ENCODE assay signal across 1 cellular context in genomic region chr19:1243768-1244692, GRCh38.
A peak's percentile ranks its signal among the peaks of the same experiment; 100 is the strongest.
TF ChIP-seq lines count a peak whose summit lies in the region.

No MANE protein-coding gene starts in this region.

TF ChIP-seq in K562, 482 proteins besides CTCF, POLR2A, EP300 and RAD21 (continued from another document and continues in another):
- TF ChIP-seq ATF6 (CRISPR knock-in tag; IDR thresholded peaks at IDR 0.05) (no peak), XRCC3 (IDR thresholded peaks at IDR 0.05) (no peak), ETV1 (tag; conservative IDR thresholded peaks at IDR 0.05; ENCODE audit: low read depth) (no peak), ID3 (CRISPR knock-in tag; IDR thresholded peaks at IDR 0.05) (no peak), ID3 (tag; IDR thresholded peaks at IDR 0.05) (0 out of 2 replicates have a peak, but pooled peaks have one; percentile 36), DEAF1 (CRISPR knock-in tag; IDR thresholded peaks at IDR 0.05) (peak; percentile 78), OTX1 (CRISPR knock-in tag; IDR thresholded peaks at IDR 0.05) (no peak), HMGN3 (IDR thresholded peaks at IDR 0.05; ENCODE audit: borderline replicate concordance, extremely low read depth, insufficient read length, low read depth, low read length) (peak; percentile 40), SMAD3 (CRISPR knock-in tag; conservative IDR thresholded peaks at IDR 0.05) (no peak), ZC3H4 (CRISPR knock-in tag; IDR thresholded peaks at IDR 0.05; ENCODE audit: borderline replicate concordance) (no peak), SP1 (CRISPR knock-in tag; IDR thresholded peaks at IDR 0.05) (peak; percentile 71), ZMIZ1 (IDR thresholded peaks at IDR 0.05; ENCODE audit: low read depth in 2 of 2, low read length in 2 of 2) (0 out of 4 replicates have a peak, but pooled peaks of 1 of the 2 experiments have one; percentile 49), CEBPB (tag; IDR thresholded peaks at IDR 0.05) (peak; percentile 77), ELF2 (CRISPR knock-in tag; IDR thresholded peaks at IDR 0.05) (no peak), NR2C1 (IDR thresholded peaks at IDR 0.05) (no peak), NR2C1 (tag; IDR thresholded peaks at IDR 0.05) (no peak), PREB (CRISPR knock-in tag; IDR thresholded peaks at IDR 0.05) (no peak), ZNF436 (CRISPR knock-in tag; IDR thresholded peaks at IDR 0.05) (no peak), ZBTB40 (IDR thresholded peaks at IDR 0.05) (no peak), ZBTB40 (CRISPR knock-in tag; IDR thresholded peaks at IDR 0.05) (no peak), CCNT2 (IDR thresholded peaks at IDR 0.05; ENCODE audit: borderline replicate concordance, extremely low read depth, insufficient read length, low read depth, low read length) (peak; percentile 58), NR4A1 (CRISPR knock-in tag; IDR thresholded peaks at IDR 0.05) (no peak), NR4A1 (tag; IDR thresholded peaks at IDR 0.05) (0 out of 2 replicates have a peak, but pooled peaks have one; percentile 19), ZNF707 (CRISPR knock-in tag; conservative IDR thresholded peaks at IDR 0.05) (no peak), GTF2F1 (IDR thresholded peaks at IDR 0.05; ENCODE audit: low read depth, low read length) (peak; percentile 16; the same call in 1 of the 2 replicates)
- TF ChIP-seq, protein P1, sequence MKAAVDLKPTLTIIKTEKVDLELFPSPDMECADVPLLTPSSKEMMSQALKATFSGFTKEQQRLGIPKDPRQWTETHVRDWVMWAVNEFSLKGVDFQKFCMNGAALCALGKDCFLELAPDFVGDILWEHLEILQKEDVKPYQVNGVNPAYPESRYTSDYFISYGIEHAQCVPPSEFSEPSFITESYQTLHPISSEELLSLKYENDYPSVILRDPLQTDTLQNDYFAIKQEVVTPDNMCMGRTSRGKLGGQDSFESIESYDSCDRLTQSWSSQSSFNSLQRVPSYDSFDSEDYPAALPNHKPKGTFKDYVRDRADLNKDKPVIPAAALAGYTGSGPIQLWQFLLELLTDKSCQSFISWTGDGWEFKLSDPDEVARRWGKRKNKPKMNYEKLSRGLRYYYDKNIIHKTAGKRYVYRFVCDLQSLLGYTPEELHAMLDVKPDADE (conservative IDR thresholded peaks at IDR 0.05; ENCODE audit: control insufficient read depth, low read depth, low read length) = peak; percentile 73; the same call in 1 of the 2 replicates
- TF ChIP-seq, protein P2, sequence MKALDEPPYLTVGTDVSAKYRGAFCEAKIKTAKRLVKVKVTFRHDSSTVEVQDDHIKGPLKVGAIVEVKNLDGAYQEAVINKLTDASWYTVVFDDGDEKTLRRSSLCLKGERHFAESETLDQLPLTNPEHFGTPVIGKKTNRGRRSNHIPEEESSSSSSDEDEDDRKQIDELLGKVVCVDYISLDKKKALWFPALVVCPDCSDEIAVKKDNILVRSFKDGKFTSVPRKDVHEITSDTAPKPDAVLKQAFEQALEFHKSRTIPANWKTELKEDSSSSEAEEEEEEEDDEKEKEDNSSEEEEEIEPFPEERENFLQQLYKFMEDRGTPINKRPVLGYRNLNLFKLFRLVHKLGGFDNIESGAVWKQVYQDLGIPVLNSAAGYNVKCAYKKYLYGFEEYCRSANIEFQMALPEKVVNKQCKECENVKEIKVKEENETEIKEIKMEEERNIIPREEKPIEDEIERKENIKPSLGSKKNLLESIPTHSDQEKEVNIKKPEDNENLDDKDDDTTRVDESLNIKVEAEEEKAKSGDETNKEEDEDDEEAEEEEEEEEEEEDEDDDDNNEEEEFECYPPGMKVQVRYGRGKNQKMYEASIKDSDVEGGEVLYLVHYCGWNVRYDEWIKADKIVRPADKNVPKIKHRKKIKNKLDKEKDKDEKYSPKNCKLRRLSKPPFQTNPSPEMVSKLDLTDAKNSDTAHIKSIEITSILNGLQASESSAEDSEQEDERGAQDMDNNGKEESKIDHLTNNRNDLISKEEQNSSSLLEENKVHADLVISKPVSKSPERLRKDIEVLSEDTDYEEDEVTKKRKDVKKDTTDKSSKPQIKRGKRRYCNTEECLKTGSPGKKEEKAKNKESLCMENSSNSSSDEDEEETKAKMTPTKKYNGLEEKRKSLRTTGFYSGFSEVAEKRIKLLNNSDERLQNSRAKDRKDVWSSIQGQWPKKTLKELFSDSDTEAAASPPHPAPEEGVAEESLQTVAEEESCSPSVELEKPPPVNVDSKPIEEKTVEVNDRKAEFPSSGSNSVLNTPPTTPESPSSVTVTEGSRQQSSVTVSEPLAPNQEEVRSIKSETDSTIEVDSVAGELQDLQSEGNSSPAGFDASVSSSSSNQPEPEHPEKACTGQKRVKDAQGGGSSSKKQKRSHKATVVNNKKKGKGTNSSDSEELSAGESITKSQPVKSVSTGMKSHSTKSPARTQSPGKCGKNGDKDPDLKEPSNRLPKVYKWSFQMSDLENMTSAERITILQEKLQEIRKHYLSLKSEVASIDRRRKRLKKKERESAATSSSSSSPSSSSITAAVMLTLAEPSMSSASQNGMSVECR (CRISPR knock-in tag; IDR thresholded peaks at IDR 0.05) = peak; percentile 78; the same call in 1 of the 2 replicates
- TF ChIP-seq, protein P3, sequence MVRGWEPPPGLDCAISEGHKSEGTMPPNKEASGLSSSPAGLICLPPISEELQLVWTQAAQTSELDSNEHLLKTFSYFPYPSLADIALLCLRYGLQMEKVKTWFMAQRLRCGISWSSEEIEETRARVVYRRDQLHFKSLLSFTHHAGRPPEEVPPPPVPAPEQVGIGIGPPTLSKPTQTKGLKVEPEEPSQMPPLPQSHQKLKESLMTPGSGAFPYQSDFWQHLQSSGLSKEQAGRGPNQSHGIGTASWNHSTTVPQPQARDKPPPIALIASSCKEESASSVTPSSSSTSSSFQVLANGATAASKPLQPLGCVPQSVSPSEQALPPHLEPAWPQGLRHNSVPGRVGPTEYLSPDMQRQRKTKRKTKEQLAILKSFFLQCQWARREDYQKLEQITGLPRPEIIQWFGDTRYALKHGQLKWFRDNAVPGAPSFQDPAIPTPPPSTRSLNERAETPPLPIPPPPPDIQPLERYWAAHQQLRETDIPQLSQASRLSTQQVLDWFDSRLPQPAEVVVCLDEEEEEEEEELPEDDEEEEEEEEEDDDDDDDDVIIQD (CRISPR knock-in tag; IDR thresholded peaks at IDR 0.05) = no peak
